ENCODE assay signal across 8 cellular contexts in genomic region chr11:559712-560304, GRCh38. TPM values are rescaled to one million over a fixed set of nuclear protein-coding genes. Genes with fewer than 3 reads are reported as not detected.
DNase-seq lines count a peak whose midpoint lies in the region; ATAC-seq and TF ChIP-seq lines count a peak whose summit lies in the region.

No MANE protein-coding gene starts in this region.

- H3K4me1 ChIP-seq in liver (ENCODE audit: control insufficient read depth in 4 of 4, insufficient read depth in 4 of 4, low read length in 3 of 4), result peaks cover 17 to 33% (median 22%) of the 10 kb centered on the region in 4 donors
- H3K4me1 ChIP-seq in thyroid gland, result peaks cover 19 to 32% of the 10 kb centered on the region in 2 donors

- peak in 1 of 2 donors; percentile 10 for TF ChIP-seq RAD21 in liver (IDR thresholded peaks at IDR 0.05)

- DNase-seq in activated T-cell treated with anti-CD3 and anti-CD28 coated beads, Interleukin-2, amount 50 U/mL, for 4 hours, result no peak
- no peak for DNase-seq in activated T-cell treated with anti-CD3 and anti-CD28 coated beads, Interleukin-2, amount 50 U/mL, for 1 hour
- peak; percentile 43 for DNase-seq in activated naive CD8-positive, alpha-beta T cell treated with anti-CD3 and anti-CD28 coated beads, Interleukin-2, amount 10 ng/mL, durations not matched to agents 7 days and 5 days
- DNase-seq in thyroid gland (no peak), NCI-H1105 (lab: John Stamatoyannopoulos, UW) (no peak), DMS79 (lab: John Stamatoyannopoulos, UW) (no peak)

- no peaks in the 10 kb centered on the region for H3K27me3 Mint-ChIP-seq in activated T-cell treated with anti-CD3 and anti-CD28 coated beads, Interleukin-2, amount 50 U/mL, for 4 hours (ENCODE audit: low read depth)
- H3K27me3 Mint-ChIP-seq in activated naive CD8-positive, alpha-beta T cell treated with anti-CD3 and anti-CD28 coated beads, Interleukin-2, amount 10 ng/mL, durations not matched to agents 7 days and 5 days, result peaks cover 18% of the 10 kb centered on the region

- H3K36me3 ChIP-seq in liver (ENCODE audit: control insufficient read depth in 4 of 4, insufficient read depth in 3 of 4, low read depth in 1 of 4, low read length in 3 of 4) (peaks cover 0 to 8% (median 6%) of the 10 kb centered on the region in 4 donors), thyroid gland (no peaks in the 10 kb centered on the region)

- WGBS in liver, result 33% methylated on average over 18 of the region's 18 CpGs
- whole genome bisulfite sequencing in thyroid gland, 2 donors, result 91 to 94% methylated on average over 11 to 13 of the region's 18 CpGs

- TF ChIP-seq POLR2A in thyroid gland (IDR thresholded peaks at IDR 0.05), result no peak

- intact Hi-C loops in thyroid gland (cut with DNase I), result loop anchor here (5.0 kb wide), 1 partner anchor 52 kb away; no protein-coding TSS in a partner anchor

- H3K27ac ChIP-seq in liver (ENCODE audit: low read depth in 1 of 2, low read length in 2 of 2), result peak overlapping the region; percentile 76 to 88
- H3K27ac ChIP-seq in thyroid gland, result peak overlapping the region; percentile 19 to 63 (median 50)

- TF ChIP-seq CTCF in liver (IDR thresholded peaks at IDR 0.05; ENCODE audit: low read depth, low read length, missing input control), result no peak
- TF ChIP-seq CTCF in thyroid gland (IDR thresholded peaks at IDR 0.05), result no peak

- H3K27me3 ChIP-seq in liver (ENCODE audit: control insufficient read depth in 4 of 4, insufficient read depth in 4 of 4, low read length in 3 of 4), result no peaks in the 10 kb centered on the region
- no peaks in the 10 kb centered on the region for H3K27me3 ChIP-seq in thyroid gland

- peak overlapping the region; percentile 1 to 13 for H3K9ac ChIP-seq in liver (ENCODE audit: low read depth in 1 of 2, low read length in 2 of 2)

- peaks cover 11% of the 10 kb centered on the region for H3K4me1 Mint-ChIP-seq in activated T-cell treated with anti-CD3 and anti-CD28 coated beads, Interleukin-2, amount 50 U/mL, for 4 hours (ENCODE audit: low read depth)
- H3K4me1 Mint-ChIP-seq in activated naive CD8-positive, alpha-beta T cell treated with anti-CD3 and anti-CD28 coated beads, Interleukin-2, amount 10 ng/mL, durations not matched to agents 7 days and 5 days, result peaks cover 13% of the 10 kb centered on the region

- POLR2A ChIA-PET in activated naive CD8-positive, alpha-beta T cell treated with anti-CD3 and anti-CD28 coated beads, Interleukin-2, amount 10 ng/mL, durations not matched to agents 7 days and 5 days (lab: Charles Lee), result interaction anchor here (0.9 to 1.9 kb wide), 7 partner anchors 9 to 166 kb away, joined by 3 to 7 read pairs (median 5); partner anchors contain the start of genes HRAS and PHRF1

- peak overlapping the region; percentile 23 for H3K27ac Mint-ChIP-seq in activated naive CD8-positive, alpha-beta T cell treated with anti-CD3 and anti-CD28 coated beads, Interleukin-2, amount 10 ng/mL, durations not matched to agents 7 days and 5 days

- H3K4me3 ChIP-seq in liver (ENCODE audit: low read depth in 1 of 3, low read length in 3 of 3) (peak overlapping the region; percentile 65 to 95 (median 67)), thyroid gland (replicated peaks in 1 of 3) (peak overlapping the region in 2 of 3 donors; percentile 14 to 90)

- H3K36me3 Mint-ChIP-seq in activated T-cell treated with anti-CD3 and anti-CD28 coated beads, Interleukin-2, amount 50 U/mL, for 4 hours (ENCODE audit: insufficient read depth), result no peaks in the 10 kb centered on the region
- H3K36me3 Mint-ChIP-seq in activated naive CD8-positive, alpha-beta T cell treated with anti-CD3 and anti-CD28 coated beads, Interleukin-2, amount 10 ng/mL, durations not matched to agents 7 days and 5 days, result peaks cover 4% of the 10 kb centered on the region

- H3K9me3 ChIP-seq in liver (ENCODE audit: control insufficient read depth in 4 of 4, low read length in 3 of 4) (no peaks in the 10 kb centered on the region), thyroid gland (no peaks in the 10 kb centered on the region)

- no peaks in the 10 kb centered on the region for H3K9me3 Mint-ChIP-seq in activated T-cell treated with anti-CD3 and anti-CD28 coated beads, Interleukin-2, amount 50 U/mL, for 4 hours
- H3K9me3 Mint-ChIP-seq in activated naive CD8-positive, alpha-beta T cell treated with anti-CD3 and anti-CD28 coated beads, Interleukin-2, amount 10 ng/mL, durations not matched to agents 7 days and 5 days, result no peaks in the 10 kb centered on the region

- ATAC-seq in activated T-cell treated with anti-CD3 and anti-CD28 coated beads, Interleukin-2, amount 50 U/mL, for 4 hours, result no peak
- ATAC-seq in activated naive CD8-positive, alpha-beta T cell treated with anti-CD3 and anti-CD28 coated beads, Interleukin-2, amount 10 ng/mL, durations not matched to agents 7 days and 5 days (ENCODE audit: low read depth), result no peak
- ATAC-seq in GM21367 (IDR thresholded peaks at IDR 0.05; ENCODE audit: unreplicated experiment), result no peak

- H3K4me3 Mint-ChIP-seq in activated T-cell treated with anti-CD3 and anti-CD28 coated beads, Interleukin-2, amount 50 U/mL, for 4 hours, result peak overlapping the region; percentile 89
- H3K4me3 Mint-ChIP-seq in activated naive CD8-positive, alpha-beta T cell treated with anti-CD3 and anti-CD28 coated beads, Interleukin-2, amount 10 ng/mL, durations not matched to agents 7 days and 5 days, result peak overlapping the region; percentile 41

TF ChIP-seq in liver, 16 proteins besides CTCF, POLR2A, EP300 and RAD21 (continues in another document):
- TF ChIP-seq RXRA (IDR thresholded peaks at IDR 0.05), result peak; percentile 19 to 69
- peak in 1 of 2 donors; percentile 49 for TF ChIP-seq EGR1 (IDR thresholded peaks at IDR 0.05; ENCODE audit: low read depth in 2 of 2)
- TF ChIP-seq JUND (IDR thresholded peaks at IDR 0.05), result no peak
- TF ChIP-seq YY1 (IDR thresholded peaks at IDR 0.05), result no peak
- no peak for TF ChIP-seq ATF3 (IDR thresholded peaks at IDR 0.05)
- no peak for TF ChIP-seq SP1 (IDR thresholded peaks at IDR 0.05)
- TF ChIP-seq FOXA2 (IDR thresholded peaks at IDR 0.05), result no peak
- TF ChIP-seq ZBTB33 (IDR thresholded peaks at IDR 0.05), result no peak

RNA-seq across cellular contexts. Expression of gene LMNTD2, which starts 0.7 kb away (rescaled TPM):
- total RNA-seq in activated T-cell treated with anti-CD3 and anti-CD28 coated beads, Interleukin-2, amount 50 U/mL, for 4 hours, result 1 to 10 TPM in 2 of 3 donors, under 1 TPM in 1; 0.71 to 1.3 (median 1.1) TPM
- 1 to 10 TPM; 2.5 to 2.7 TPM for total RNA-seq in activated naive CD8-positive, alpha-beta T cell treated with anti-CD3 and anti-CD28 coated beads, Interleukin-2, amount 10 ng/mL, durations not matched to agents 7 days and 5 days
- total RNA-seq in liver, result 1 to 10 TPM; 1.2 to 2.9 TPM
- 1 to 10 TPM; 1.6 to 4.6 TPM for polyA plus RNA-seq in liver
- 1 to 10 TPM; 4.2 to 8.8 (median 6.6) TPM for total RNA-seq in thyroid gland

RNA-seq across cellular contexts. Expression of gene RASSF7, which starts 1.0 kb away (rescaled TPM):
- total RNA-seq in activated T-cell treated with anti-CD3 and anti-CD28 coated beads, Interleukin-2, amount 50 U/mL, for 4 hours, result 10 to 100 TPM; 15.1 to 17.4 (median 16.1) TPM
- 10 to 100 TPM; 36.5 to 41.0 TPM for total RNA-seq in activated naive CD8-positive, alpha-beta T cell treated with anti-CD3 and anti-CD28 coated beads, Interleukin-2, amount 10 ng/mL, durations not matched to agents 7 days and 5 days
- total RNA-seq in liver (10 to 100 TPM; 11.5 to 35.5 TPM), thyroid gland (10 to 100 TPM; 18.6 to 60.0 (median 24.8) TPM)
- 10 to 100 TPM; 38.3 to 50.4 TPM for polyA plus RNA-seq in liver

RNA-seq across cellular contexts. Expression of gene PHRF1, which starts 16.5 kb away (rescaled TPM):
- total RNA-seq in activated T-cell treated with anti-CD3 and anti-CD28 coated beads, Interleukin-2, amount 50 U/mL, for 4 hours, result 10 to 100 TPM; 57.7 to 59.2 (median 57.7) TPM
- total RNA-seq in activated naive CD8-positive, alpha-beta T cell treated with anti-CD3 and anti-CD28 coated beads, Interleukin-2, amount 10 ng/mL, durations not matched to agents 7 days and 5 days, result 10 to 100 TPM; 55.4 to 58.9 TPM
- total RNA-seq in liver (10 to 100 TPM; 22.4 to 25.2 TPM), thyroid gland (10 to 100 TPM; 18.3 to 31.0 (median 19.3) TPM)
- polyA plus RNA-seq in liver, result 10 to 100 TPM in 1 of 2 donors, 1 to 10 TPM in 1; 2.4 to 15.1 TPM

RNA-seq across cellular contexts. Expression of gene LRRC56, which starts 22.5 kb away (rescaled TPM):
- total RNA-seq in activated T-cell treated with anti-CD3 and anti-CD28 coated beads, Interleukin-2, amount 50 U/mL, for 4 hours, result 1 to 10 TPM; 1.4 to 2.7 (median 1.7) TPM
- total RNA-seq in activated naive CD8-positive, alpha-beta T cell treated with anti-CD3 and anti-CD28 coated beads, Interleukin-2, amount 10 ng/mL, durations not matched to agents 7 days and 5 days, result 1 to 10 TPM; 4.3 to 4.7 TPM
- total RNA-seq in liver (under 1 TPM; 0.17 to 0.23 TPM), thyroid gland (1 to 10 TPM; 1.7 to 2.6 (median 2.3) TPM)
- under 1 TPM; 0.08 to 0.46 TPM for polyA plus RNA-seq in liver

RNA-seq across cellular contexts. Expression of gene HRAS, which starts 24.4 kb away (rescaled TPM):
- total RNA-seq in activated T-cell treated with anti-CD3 and anti-CD28 coated beads, Interleukin-2, amount 50 U/mL, for 4 hours, result 100 to 1,000 TPM in 1 of 3 donors, 10 to 100 TPM in 2; 92.2 to 108 (median 95.0) TPM
- 10 to 100 TPM; 47.6 to 49.9 TPM for total RNA-seq in activated naive CD8-positive, alpha-beta T cell treated with anti-CD3 and anti-CD28 coated beads, Interleukin-2, amount 10 ng/mL, durations not matched to agents 7 days and 5 days
- total RNA-seq in liver (1 to 10 TPM; 4.7 to 8.6 TPM), thyroid gland (10 to 100 TPM; 16.9 to 41.3 (median 29.9) TPM)
- polyA plus RNA-seq in liver, result 10 to 100 TPM; 13.2 to 17.4 TPM
